ENCODE assay signal across 34 cellular contexts in genomic region chr18:51647346-51647745, GRCh38.
"Had no signal": no experiment of that assay in that cellular context is flagged by ENCODE, and none has a peak within 500 bp of the region (broad histone marks: within the 10 kb centered on the region; RNA-seq: fewer than 3 reads in every experiment).

No MANE protein-coding gene starts in this region.

- FAIRE-seq: astrocyte had no signal

- H3K27ac ChIP-seq: adrenal gland, ascending aorta, body of pancreas, brain microvascular endothelial cell, breast epithelium, cardiac muscle cell had no signal

- H3K36me3 ChIP-seq: adrenal gland, ascending aorta, brain microvascular endothelial cell, breast epithelium, cardiac muscle cell had no signal

- H3K4me1 ChIP-seq: adrenal gland, ascending aorta, body of pancreas, breast epithelium had no signal

- H3K4me3 ChIP-seq: adrenal gland, ascending aorta, body of pancreas, breast epithelium, cardiac muscle cell had no signal

- H3K27me3 ChIP-seq: adrenal gland, ascending aorta, body of pancreas, brain microvascular endothelial cell, breast epithelium, cardiac muscle cell had no signal

- DNase-seq: activated effector memory CD4-positive, alpha-beta T cell treated with anti-CD3 and anti-CD28 coated beads, Interleukin-2, amount 50 U/mL, for 16 hours; activated effector memory CD4-positive, alpha-beta T cell treated with Interleukin-2 at 50 U/mL for 16 hours; activated gamma-delta T cell; activated gamma-delta T cell treated with Interleukin-2 at 50 U/mL for 16 hours; activated naive CD4-positive, alpha-beta T cell; activated naive CD4-positive, alpha-beta T cell treated with anti-CD3 and anti-CD28 coated beads for 36 hours; activated naive CD4-positive, alpha-beta T cell treated with anti-CD3 and anti-CD28 coated beads, Interleukin-2, amount 10 ng/mL, durations not matched to agents 7 days and 5 days; activated naive CD4-positive, alpha-beta T cell treated with anti-CD3 and anti-CD28 coated beads, Interleukin-2, amount 50 U/mL, for 16 hours; activated naive CD4-positive, alpha-beta T cell treated with Interleukin-2 at 50 U/mL for 16 hours; activated naive CD8-positive, alpha-beta T cell treated with anti-CD3 and anti-CD28 coated beads for 36 hours; activated naive CD8-positive, alpha-beta T cell treated with anti-CD3 and anti-CD28 coated beads, Interleukin-2, amount 10 ng/mL, durations not matched to agents 7 days and 5 days; activated naive CD8-positive, alpha-beta T cell treated with anti-CD3 and anti-CD28 coated beads, Interleukin-2, amount 50 U/mL, for 24 hours; activated T-cell treated with anti-CD3 and anti-CD28 coated beads for 4 hours; activated T-cell treated with anti-CD3 and anti-CD28 coated beads, Interleukin-2, amount 50 U/mL, for 1 hour; activated T-cell treated with anti-CD3 and anti-CD28 coated beads, Interleukin-2, amount 50 U/mL, for 24 hours; activated T-cell treated with anti-CD3 and anti-CD28 coated beads, Interleukin-2, amount 50 U/mL, for 4 hours; activated T-cell treated with anti-CD3 and anti-CD28 coated beads, Interleukin-2, amount 50 U/mL, for 48 hours; activated T-cell treated with anti-CD3 and anti-CD28 coated beads, Interleukin-2, amount 50 U/mL, for 72 hours; adrenal gland; amniotic stem cell; amygdala; anterior cingulate cortex; aorta; body of pancreas; brain microvascular endothelial cell; caudate nucleus; central memory CD4-positive, alpha-beta T cell; cerebellar nuclear complex had no signal

- ATAC-seq: activated naive CD4-positive, alpha-beta T cell treated with anti-CD3 and anti-CD28 coated beads, Interleukin-2, amount 50 U/mL, for 72 hours; activated naive CD8-positive, alpha-beta T cell treated with anti-CD3 and anti-CD28 coated beads, Interleukin-2, amount 50 U/mL, for 24 hours; activated T-cell treated with anti-CD3 and anti-CD28 coated beads, Interleukin-2, amount 50 U/mL, for 4 hours; activated T-cell treated with anti-CD3 and anti-CD28 coated beads, Interleukin-2, amount 50 U/mL, for 72 hours; activated T-helper 17 cell treated with anti-CD3 and anti-CD28 coated beads, Interleukin-2, amount 50 U/mL, for 72 hours; body of pancreas had no signal
